9 cellular contexts compared by ENCODE assay signal in genomic region chr7:143487566-143487965, GRCh38. TPM values are rescaled to one million over a fixed set of nuclear protein-coding genes. Genes with fewer than 3 reads are reported as not detected.
A peak's percentile ranks its signal among the peaks of the same experiment; 100 is the strongest.
DNase-seq lines count a peak whose midpoint lies in the region; ATAC-seq and TF ChIP-seq lines count a peak whose summit lies in the region.
"Had no signal": no experiment of that assay in that cellular context is flagged by ENCODE, and none has a peak within 500 bp of the region (broad histone marks: within the 10 kb centered on the region; RNA-seq: fewer than 3 reads in every experiment).

No MANE protein-coding gene starts in this region.

- H3K27me3 ChIP-seq in adipocyte (replicated peaks; ENCODE audit: control insufficient read depth, insufficient read depth, low read length) (no peaks in the 10 kb centered on the region), left lung (no peaks in the 10 kb centered on the region)

- H3K9me3 ChIP-seq in adipocyte (ENCODE audit: control insufficient read depth, low read length) (no peaks in the 10 kb centered on the region), left lung (no peaks in the 10 kb centered on the region)

- H3K9ac ChIP-seq in adipocyte (ENCODE audit: low read length): peak overlapping the region; percentile 55

- H3K36me3 ChIP-seq in adipocyte (ENCODE audit: control insufficient read depth, insufficient read depth, low read length, severe bottlenecking) (no peaks in the 10 kb centered on the region), left lung (no peaks in the 10 kb centered on the region)

- H3K4me1 ChIP-seq in adipocyte (ENCODE audit: control insufficient read depth, insufficient read depth, low read length) (peaks cover 46% of the 10 kb centered on the region), left lung (peaks cover 16 to 45% of the 10 kb centered on the region in 2 donors)

- TF ChIP-seq CTCF in left lung (IDR thresholded peaks at IDR 0.05): no peak

- DNase-seq in Right ventricle myocardium inferior (ENCODE audit: missing footprints) (peak; percentile 72), cardiac septum (ENCODE audit: low spot score) (no peak), adipocyte (ENCODE audit: low read depth) (peak; percentile 24), left lung (peak in 1 of 2 donors; percentile 78), DMS153 (lab: John Stamatoyannopoulos, UW) (no peak), DMS 273 treated with DMSO at 0.1 percent for 48 hours (lab: John Stamatoyannopoulos, UW) (no peak)
- DNase-seq: NCI-H446 had no signal

- H3K4me3 ChIP-seq in adipocyte (ENCODE audit: low read length) (peak overlapping the region; percentile 23), left lung (no peak overlapping the region)

- intact Hi-C loops in Right ventricle myocardium inferior (cut with DNase I) (no loop called here), cardiac septum (cut with DNase I) (no loop called here), left lung (cut with DNase I) (no loop called here)

- peak; percentile 78 for ATAC-seq in Right ventricle myocardium inferior
- ATAC-seq in left lung: peak; percentile 69
- no peak for ATAC-seq in GM21723 (IDR thresholded peaks at IDR 0.05; ENCODE audit: unreplicated experiment)
- no peak for ATAC-seq in GM18511 (IDR thresholded peaks at IDR 0.05; ENCODE audit: unreplicated experiment)

- H3K27ac ChIP-seq in left lung: peak overlapping the region; percentile 69 to 70

RNA-seq across cellular contexts. Expression of gene TAS2R41, which starts 9.9 kb away (rescaled TPM):
- total RNA-seq in Right ventricle myocardium inferior (not detected), cardiac septum (not detected), left lung (not detected)

RNA-seq across cellular contexts. Expression of gene TAS2R60, which starts 44.3 kb away (rescaled TPM):
- total RNA-seq in Right ventricle myocardium inferior: not detected
- not detected for total RNA-seq in cardiac septum
- total RNA-seq in left lung: not detected

Comparison
In these comparisons a context has a peak if more than half of its experiments do, and no peak if none do; other contexts are left out.
1. DNase-seq: peak in Right ventricle myocardium inferior (single experiment) and adipocyte (single experiment); none in cardiac septum (single experiment), DMS153 (single experiment) and DMS 273 treated with DMSO at 0.1 percent for 48 hours (single experiment).
2. ATAC-seq: peak in Right ventricle myocardium inferior (single experiment) and left lung (single experiment); none in GM21723 (single experiment) and GM18511 (single experiment).